Comparison of ENCODE assay signal across 23 cellular contexts in genomic region chr3:185720326-185720725, GRCh38.
"Had no signal": no experiment of that assay in that cellular context is flagged by ENCODE, and none has a peak within 500 bp of the region (broad histone marks: within the 10 kb centered on the region; RNA-seq: fewer than 3 reads in every experiment).

No MANE protein-coding gene starts in this region.

- H3K4me3 ChIP-seq: breast epithelium, left lung, lung, right lobe of liver, thoracic aorta, upper lobe of left lung, vagina had no signal

- H3K4me1 ChIP-seq: breast epithelium, right lobe of liver had no signal

- H3K9me3 Mint-ChIP-seq: activated CD8-positive, alpha-beta T cell treated with anti-CD3 and anti-CD28 coated beads for 36 hours; activated naive CD4-positive, alpha-beta T cell treated with anti-CD3 and anti-CD28 coated beads, Interleukin-2, amount 50 U/mL, for 24 hours; activated naive CD8-positive, alpha-beta T cell treated with anti-CD3 and anti-CD28 coated beads, Interleukin-2, amount 50 U/mL, for 24 hours; activated T-cell treated with anti-CD3 and anti-CD28 coated beads, Interleukin-2, amount 50 U/mL, for 4 hours; activated T-helper 2 cell treated with anti-CD3 and anti-CD28 coated beads, Interferon-gamma antibody, Interleukin-2, Interleukin-4, amounts not matched to agents 10 μg/mL and 5 μg/mL and 100 μg/mL, durations not matched to agents 14 hours and 24 hours and 36 hours had no signal

- H3K36me3 Mint-ChIP-seq: activated naive CD4-positive, alpha-beta T cell treated with anti-CD3 and anti-CD28 coated beads, Interleukin-2, amount 50 U/mL, for 24 hours had no signal

- H3K27me3 ChIP-seq: breast epithelium, left lung, right lobe of liver, upper lobe of left lung, vagina had no signal

- H3K4me1 Mint-ChIP-seq: activated naive CD4-positive, alpha-beta T cell treated with anti-CD3 and anti-CD28 coated beads, Interleukin-2, amount 50 U/mL, for 24 hours; activated naive CD8-positive, alpha-beta T cell treated with anti-CD3 and anti-CD28 coated beads, Interleukin-2, amount 50 U/mL, for 24 hours had no signal

- H3K9me3 ChIP-seq: breast epithelium, left lung, right lobe of liver, thoracic aorta, upper lobe of left lung, vagina had no signal

- H3K36me3 ChIP-seq: breast epithelium, left lung, right lobe of liver, thoracic aorta, upper lobe of left lung, vagina, WERI-Rb-1 had no signal

- DNase-seq: activated CD4-positive, alpha-beta T cell treated with anti-CD3 and anti-CD28 coated beads for 1 hour; activated CD4-positive, alpha-beta T cell treated with anti-CD3 and anti-CD28 coated beads, Interleukin-2, amount 50 U/mL, for 1 hour; activated CD8-positive, alpha-beta T cell treated with anti-CD3 and anti-CD28 coated beads for 36 hours; activated naive CD8-positive, alpha-beta T cell treated with anti-CD3 and anti-CD28 coated beads, Interleukin-2, amount 50 U/mL, for 24 hours; activated T-cell treated with anti-CD3 and anti-CD28 coated beads, Interleukin-2, amount 50 U/mL, for 4 hours; amygdala; central memory CD4-positive, alpha-beta T cell; effector CD4-positive, alpha-beta T cell; left lung; right lobe of liver; stimulated activated CD4-positive, alpha-beta T cell treated with anti-CD3 and anti-CD28 coated beads, Interleukin-12 subunit alpha, Interleukin-12 subunit beta, amount 100 ng/mL, for 4 hours; stimulated activated CD4-positive, alpha-beta T cell treated with anti-CD3 and anti-CD28 coated beads, Interleukin-4, amount 100 ng/mL, for 1 hour; stimulated activated naive CD8-positive, alpha-beta T cell treated with anti-CD3 and anti-CD28 coated beads, Interleukin-15, Interleukin-2, amounts not matched to agents 100 U/mL and 50 U/mL, for 24 hours; T1000; WERI-Rb-1 had no signal

- H3K27me3 Mint-ChIP-seq: activated naive CD4-positive, alpha-beta T cell treated with anti-CD3 and anti-CD28 coated beads, Interleukin-2, amount 50 U/mL, for 24 hours had no signal

- H3K27ac ChIP-seq: breast epithelium, left lung, right lobe of liver, thoracic aorta, upper lobe of left lung, vagina, WERI-Rb-1 had no signal

- H3K27ac Mint-ChIP-seq: activated CD8-positive, alpha-beta T cell treated with anti-CD3 and anti-CD28 coated beads for 36 hours; activated naive CD4-positive, alpha-beta T cell treated with anti-CD3 and anti-CD28 coated beads, Interleukin-2, amount 50 U/mL, for 24 hours; activated naive CD8-positive, alpha-beta T cell treated with anti-CD3 and anti-CD28 coated beads, Interleukin-2, amount 50 U/mL, for 24 hours; activated T-helper 2 cell treated with anti-CD3 and anti-CD28 coated beads, Interferon-gamma antibody, Interleukin-2, Interleukin-4, amounts not matched to agents 10 μg/mL and 5 μg/mL and 100 μg/mL, durations not matched to agents 14 hours and 24 hours and 36 hours; nephron had no signal

- H3K4me3 Mint-ChIP-seq: activated CD8-positive, alpha-beta T cell treated with anti-CD3 and anti-CD28 coated beads for 36 hours; activated naive CD4-positive, alpha-beta T cell treated with anti-CD3 and anti-CD28 coated beads, Interleukin-2, amount 50 U/mL, for 24 hours; activated naive CD8-positive, alpha-beta T cell treated with anti-CD3 and anti-CD28 coated beads, Interleukin-2, amount 50 U/mL, for 24 hours; activated T-cell treated with anti-CD3 and anti-CD28 coated beads, Interleukin-2, amount 50 U/mL, for 4 hours; nephron had no signal
